ENCODE assay signal across 28 cellular contexts in genomic region chr11:128098840-128099239, GRCh38.
DNase-seq lines count a peak whose midpoint lies in the region; ATAC-seq and TF ChIP-seq lines count a peak whose summit lies in the region.
"Had no signal": no experiment of that assay in that cellular context is flagged by ENCODE, and none has a peak within 500 bp of the region (broad histone marks: within the 10 kb centered on the region; RNA-seq: fewer than 3 reads in every experiment).

No MANE protein-coding gene starts in this region.

- H3K4me1 Mint-ChIP-seq in activated CD8-positive, alpha-beta T cell treated with anti-CD3 and anti-CD28 coated beads for 36 hours (ENCODE audit: low read depth): peaks cover 23% of the 10 kb centered on the region
- no peaks in the 10 kb centered on the region for H3K4me1 Mint-ChIP-seq in activated CD8-positive, alpha-beta T cell treated with anti-CD3 and anti-CD28 coated beads, Interleukin-2, amount 10 ng/mL, durations not matched to agents 7 days and 5 days (ENCODE audit: low read depth)
- peaks cover 7 to 9% of the 10 kb centered on the region in 2 experiments for H3K4me1 Mint-ChIP-seq in H9
- H3K4me1 Mint-ChIP-seq: IgD-negative memory B cell, T-helper 17 cell had no signal

- H3K23ac ChIP-seq in H9 (ENCODE audit: insufficient read length, low read depth, low read length): no peak overlapping the region
- no peak overlapping the region for H3K23ac ChIP-seq in trophoblast cell (ENCODE audit: low read length)

- H2BK15ac ChIP-seq in H9 (ENCODE audit: low read depth, low read length): no peak overlapping the region

- no peaks in the 10 kb centered on the region for H4K20me1 ChIP-seq in H9 (ENCODE audit: control insufficient read depth, insufficient read depth, insufficient read length)

- no peaks in the 10 kb centered on the region for H3K27me3 ChIP-seq in H9 (ENCODE audit: insufficient read depth, low read length)
- H3K27me3 ChIP-seq in WERI-Rb-1 (ENCODE audit: insufficient read depth, low read depth, severe bottlenecking): no peaks in the 10 kb centered on the region
- H3K27me3 ChIP-seq in trophoblast cell (ENCODE audit: insufficient read depth, low read length): no peaks in the 10 kb centered on the region
- H3K27me3 ChIP-seq: BE2C, sigmoid colon had no signal

- no peak overlapping the region for H3K4me3 Mint-ChIP-seq in activated CD8-positive, alpha-beta T cell treated with anti-CD3 and anti-CD28 coated beads for 36 hours
- no peak overlapping the region for H3K4me3 Mint-ChIP-seq in activated CD8-positive, alpha-beta T cell treated with anti-CD3 and anti-CD28 coated beads, Interleukin-2, amount 10 ng/mL, durations not matched to agents 7 days and 5 days
- no peak overlapping the region for H3K4me3 Mint-ChIP-seq in H9
- H3K4me3 Mint-ChIP-seq: activated T-cell treated with anti-CD3 and anti-CD28 coated beads, Interleukin-2, amount 50 U/mL, for 72 hours; CD8-positive, alpha-beta memory T cell; IgD-negative memory B cell; natural killer cell treated with Interleukin-12 subunit alpha and Interleukin-12 subunit beta and Interleukin-15 and Interleukin-18, amount 100 ng/mL, for 72 hours; stimulated activated effector memory CD8-positive, alpha-beta T cell treated with anti-CD3 and anti-CD28 coated beads, Interleukin-12 subunit alpha, Interleukin-12 subunit beta, amount 100 ng/mL, for 72 hours; T-helper 17 cell had no signal

- no peak overlapping the region for H2BK120ac ChIP-seq in H9 (ENCODE audit: low read depth, low read length, poor library complexity, severe bottlenecking)
- no peak overlapping the region for H2BK120ac ChIP-seq in trophoblast cell (ENCODE audit: insufficient read depth, low read length, poor library complexity)

- no peak overlapping the region for H3K4ac ChIP-seq in H9 (ENCODE audit: low read depth, low read length)
- H3K4ac ChIP-seq in trophoblast cell (ENCODE audit: low read depth, low read length): no peak overlapping the region

- DNase-seq in activated CD8-positive, alpha-beta T cell treated with anti-CD3 and anti-CD28 coated beads for 36 hours: peak; percentile 24
- DNase-seq in activated CD8-positive, alpha-beta T cell treated with anti-CD3 and anti-CD28 coated beads, Interleukin-2, amount 10 ng/mL, durations not matched to agents 7 days and 5 days: no peak
- DNase-seq in H9 (no peak), WERI-Rb-1 (peak; percentile 40), trophoblast cell (no peak), substantia nigra (lab: John Stamatoyannopoulos, UW) (no peak), SW480 (ENCODE audit: low spot score) (no peak)
- DNase-seq: ACHN; activated T-cell treated with anti-CD3 and anti-CD28 coated beads, Interleukin-2, amount 50 U/mL, for 72 hours; aorta; BE2C; CD8-positive, alpha-beta memory T cell; DMS 273 treated with DMSO at 0.1 percent for 48 hours; effector CD4-positive, alpha-beta T cell; left colon; NCI-H1092 treated with DMSO at 0.1 percent for 48 hours; NCI-H1694 treated with DMSO at 0.1 percent for 48 hours; NCI-H2171 treated with DMSO at 0.1 percent for 48 hours; NCI-H510A treated with DMSO at 0.1 percent for 48 hours; occipital lobe; PC-3; psoas muscle; sigmoid colon; T-helper 17 cell had no signal

- H2AFZ ChIP-seq in H9 (ENCODE audit: low read length): no peak overlapping the region
- H2AFZ ChIP-seq in trophoblast cell (ENCODE audit: insufficient read depth, low read length, poor library complexity): no peak overlapping the region

- H4K91ac ChIP-seq in H9 (ENCODE audit: insufficient read length, low read depth, low read length) (no peak overlapping the region), trophoblast cell (ENCODE audit: low read depth, low read length) (no peak overlapping the region)

- H2AK5ac ChIP-seq in H9 (ENCODE audit: insufficient read length, low read length) (no peak overlapping the region), trophoblast cell (ENCODE audit: low read length) (no peak overlapping the region)

- H3K9ac ChIP-seq in H9 (ENCODE audit: extremely low read depth, insufficient read length, low read length) (no peak overlapping the region), trophoblast cell (ENCODE audit: low read length) (peak overlapping the region; percentile 53)

- H3K18ac ChIP-seq in H9 (ENCODE audit: insufficient read length, low read depth, low read length) (no peak overlapping the region), trophoblast cell (ENCODE audit: low read length) (no peak overlapping the region)

- POLR2A ChIA-PET in activated CD8-positive, alpha-beta T cell treated with anti-CD3 and anti-CD28 coated beads for 36 hours (lab: Charles Lee): no interaction called here
- POLR2A ChIA-PET in activated CD8-positive, alpha-beta T cell treated with anti-CD3 and anti-CD28 coated beads, Interleukin-2, amount 10 ng/mL, durations not matched to agents 7 days and 5 days (lab: Charles Lee): no interaction called here

- H4K12ac ChIP-seq in trophoblast cell (ENCODE audit: low read depth, low read length): no peak overlapping the region

- intact Hi-C loops in activated CD8-positive, alpha-beta T cell treated with anti-CD3 and anti-CD28 coated beads for 36 hours (cut with micrococcal nuclease): no loop called here

- CTCF ChIA-PET in activated CD8-positive, alpha-beta T cell treated with anti-CD3 and anti-CD28 coated beads for 36 hours (lab: Charles Lee): no interaction called here
- CTCF ChIA-PET in activated CD8-positive, alpha-beta T cell treated with anti-CD3 and anti-CD28 coated beads, Interleukin-2, amount 10 ng/mL, durations not matched to agents 7 days and 5 days (lab: Charles Lee): no interaction called here

- H2BK5ac ChIP-seq in H9 (ENCODE audit: insufficient read length, low read length): no peak overlapping the region
- H2BK5ac ChIP-seq in trophoblast cell (ENCODE audit: low read depth, low read length, poor library complexity): no peak overlapping the region

- H3K4me3 ChIP-seq in WERI-Rb-1 (ENCODE audit: low read depth, low read length) (no peak overlapping the region), trophoblast cell (ENCODE audit: low read depth, low read length) (no peak overlapping the region)
- H3K4me3 ChIP-seq: psoas muscle, sigmoid colon had no signal

- H3K36me3 Mint-ChIP-seq in activated CD8-positive, alpha-beta T cell treated with anti-CD3 and anti-CD28 coated beads for 36 hours (ENCODE audit: low read depth): peaks cover 1% of the 10 kb centered on the region
- no peaks in the 10 kb centered on the region for H3K36me3 Mint-ChIP-seq in activated CD8-positive, alpha-beta T cell treated with anti-CD3 and anti-CD28 coated beads, Interleukin-2, amount 10 ng/mL, durations not matched to agents 7 days and 5 days (ENCODE audit: low read depth)
- no peaks in the 10 kb centered on the region for H3K36me3 Mint-ChIP-seq in H9 (ENCODE audit: insufficient read depth in 1 of 3, low read depth in 3 of 3)
- H3K36me3 Mint-ChIP-seq: IgD-negative memory B cell; natural killer cell treated with Interleukin-12 subunit alpha and Interleukin-12 subunit beta and Interleukin-15 and Interleukin-18, amount 100 ng/mL, for 72 hours; stimulated activated effector memory CD8-positive, alpha-beta T cell treated with anti-CD3 and anti-CD28 coated beads, Interleukin-12 subunit alpha, Interleukin-12 subunit beta, amount 100 ng/mL, for 72 hours had no signal

- H3K79me1 ChIP-seq in H9 (ENCODE audit: insufficient read depth, low read depth, low read length, poor library complexity, severe bottlenecking) (no peaks in the 10 kb centered on the region), trophoblast cell (ENCODE audit: low read length) (no peaks in the 10 kb centered on the region)

- H4K5ac ChIP-seq in H9 (ENCODE audit: insufficient read length, low read depth, low read length): no peak overlapping the region

- H3K27ac Mint-ChIP-seq in activated CD8-positive, alpha-beta T cell treated with anti-CD3 and anti-CD28 coated beads for 36 hours: peak overlapping the region; percentile 55
- H3K27ac Mint-ChIP-seq in activated CD8-positive, alpha-beta T cell treated with anti-CD3 and anti-CD28 coated beads, Interleukin-2, amount 10 ng/mL, durations not matched to agents 7 days and 5 days: no peak overlapping the region
- H3K27ac Mint-ChIP-seq in H9: peak overlapping the region; percentile 69 to 92 (median 78); a peak in 4 of 7 replicates
- H3K27ac Mint-ChIP-seq: activated T-cell treated with anti-CD3 and anti-CD28 coated beads, Interleukin-2, amount 50 U/mL, for 72 hours; CD8-positive, alpha-beta memory T cell; IgD-negative memory B cell; natural killer cell treated with Interleukin-12 subunit alpha and Interleukin-12 subunit beta and Interleukin-15 and Interleukin-18, amount 100 ng/mL, for 72 hours; stimulated activated effector memory CD8-positive, alpha-beta T cell treated with anti-CD3 and anti-CD28 coated beads, Interleukin-12 subunit alpha, Interleukin-12 subunit beta, amount 100 ng/mL, for 72 hours; T-helper 17 cell had no signal

- ATAC-seq in activated CD8-positive, alpha-beta T cell treated with anti-CD3 and anti-CD28 coated beads for 36 hours: peak; percentile 49
- ATAC-seq in activated CD8-positive, alpha-beta T cell treated with anti-CD3 and anti-CD28 coated beads, Interleukin-2, amount 10 ng/mL, durations not matched to agents 7 days and 5 days: no peak
- ATAC-seq: activated T-cell treated with anti-CD3 and anti-CD28 coated beads, Interleukin-2, amount 50 U/mL, for 72 hours; left colon; natural killer cell treated with Interleukin-12 subunit alpha and Interleukin-12 subunit beta and Interleukin-15 and Interleukin-18, amount 100 ng/mL, for 72 hours; PC-3; psoas muscle; stimulated activated effector memory CD8-positive, alpha-beta T cell treated with anti-CD3 and anti-CD28 coated beads, Interleukin-12 subunit alpha, Interleukin-12 subunit beta, amount 100 ng/mL, for 72 hours; T-helper 17 cell had no signal

- no peak overlapping the region for H3K14ac ChIP-seq in H9 (ENCODE audit: insufficient read depth, low read length)
- no peak overlapping the region for H3K14ac ChIP-seq in trophoblast cell (ENCODE audit: low read length)

- WGBS in H9 (ENCODE audit: extremely low coverage, insufficient read length, low lambda C conversion rate): no CpG with 5 or more reads among the region's 1 CpG
- WGBS in trophoblast cell (ENCODE audit: extremely low coverage, insufficient coverage, insufficient read length): no CpG with 5 or more reads among the region's 1 CpG

- H3K9me3 ChIP-seq in H9 (ENCODE audit: control insufficient read depth, low read depth, low read length) (no peaks in the 10 kb centered on the region), WERI-Rb-1 (ENCODE audit: severe bottlenecking) (no peaks in the 10 kb centered on the region), trophoblast cell (ENCODE audit: insufficient read depth, low read depth, low read length) (no peaks in the 10 kb centered on the region)
- H3K9me3 ChIP-seq: BE2C, psoas muscle, sigmoid colon had no signal

- H4K8ac ChIP-seq in H9 (replicated peaks; ENCODE audit: insufficient read length, low read depth, low read length) (no peak overlapping the region), trophoblast cell (ENCODE audit: low read depth, low read length) (no peak overlapping the region)

- H3T11ph ChIP-seq in H9 (ENCODE audit: low read length): no peak overlapping the region

- H3K27ac ChIP-seq in H9 (ENCODE audit: insufficient read length, low read depth, low read length) (no peak overlapping the region), WERI-Rb-1 (no peak overlapping the region), trophoblast cell (ENCODE audit: low read depth, low read length) (no peak overlapping the region), substantia nigra (ENCODE audit: low read depth, low read length, poor library complexity, severe bottlenecking) (no peak overlapping the region)
- H3K27ac ChIP-seq: epithelial cell of prostate, psoas muscle, sigmoid colon had no signal

- H3K4me1 ChIP-seq in H9 (ENCODE audit: insufficient read depth, low read length) (no peaks in the 10 kb centered on the region; the same call in 1 of the 2 replicates), trophoblast cell (ENCODE audit: control insufficient read depth in 1 of 2, insufficient read depth in 2 of 2, low read length in 2 of 2) (no peaks in the 10 kb centered on the region)
- H3K4me1 ChIP-seq: BE2C, psoas muscle, sigmoid colon had no signal

- no peaks in the 10 kb centered on the region for H3K36me3 ChIP-seq in WERI-Rb-1
- no peaks in the 10 kb centered on the region for H3K36me3 ChIP-seq in trophoblast cell (ENCODE audit: control insufficient read depth in 1 of 2, insufficient read depth in 2 of 2, low read length in 2 of 2)
- H3K36me3 ChIP-seq: BE2C, sigmoid colon had no signal

- no peaks in the 10 kb centered on the region for H3K23me2 ChIP-seq in H9 (ENCODE audit: insufficient read length, low read depth, low read length, poor library complexity, severe bottlenecking)

- H2BK12ac ChIP-seq in H9 (ENCODE audit: insufficient read length, low read depth, low read length): no peak overlapping the region
- no peak overlapping the region for H2BK12ac ChIP-seq in trophoblast cell (ENCODE audit: low read length)

- H3K4me2 ChIP-seq in H9 (ENCODE audit: insufficient read depth, insufficient read length, low read length): no peak overlapping the region
- no peak overlapping the region for H3K4me2 ChIP-seq in trophoblast cell (ENCODE audit: low read length)

- peaks cover 6% of the 10 kb centered on the region for H3K9me3 Mint-ChIP-seq in activated CD8-positive, alpha-beta T cell treated with anti-CD3 and anti-CD28 coated beads for 36 hours
- no peaks in the 10 kb centered on the region for H3K9me3 Mint-ChIP-seq in activated CD8-positive, alpha-beta T cell treated with anti-CD3 and anti-CD28 coated beads, Interleukin-2, amount 10 ng/mL, durations not matched to agents 7 days and 5 days (ENCODE audit: insufficient read depth)
- H3K9me3 Mint-ChIP-seq in H9: no peaks in the 10 kb centered on the region
- H3K9me3 Mint-ChIP-seq: CD8-positive, alpha-beta memory T cell; natural killer cell treated with Interleukin-12 subunit alpha and Interleukin-12 subunit beta and Interleukin-15 and Interleukin-18, amount 100 ng/mL, for 72 hours; stimulated activated effector memory CD8-positive, alpha-beta T cell treated with anti-CD3 and anti-CD28 coated beads, Interleukin-12 subunit alpha, Interleukin-12 subunit beta, amount 100 ng/mL, for 72 hours had no signal

- H2BK20ac ChIP-seq in H9 (ENCODE audit: low read depth, low read length, poor library complexity, severe bottlenecking): no peak overlapping the region

- H3K27me3 Mint-ChIP-seq in activated CD8-positive, alpha-beta T cell treated with anti-CD3 and anti-CD28 coated beads for 36 hours: peaks cover 2% of the 10 kb centered on the region
- peaks cover 4% of the 10 kb centered on the region for H3K27me3 Mint-ChIP-seq in activated CD8-positive, alpha-beta T cell treated with anti-CD3 and anti-CD28 coated beads, Interleukin-2, amount 10 ng/mL, durations not matched to agents 7 days and 5 days (ENCODE audit: low read depth)
- no peaks in the 10 kb centered on the region; the same call in 1 of the 2 replicates for H3K27me3 Mint-ChIP-seq in H9 (ENCODE audit: low read depth)

- H3K79me2 ChIP-seq in H9 (ENCODE audit: insufficient read depth, low read length) (no peaks in the 10 kb centered on the region), trophoblast cell (ENCODE audit: control insufficient read depth, insufficient read depth, low read length, poor library complexity) (no peaks in the 10 kb centered on the region)

- no peak for TF ChIP-seq CTCF in activated CD8-positive, alpha-beta T cell treated with anti-CD3 and anti-CD28 coated beads for 36 hours (IDR thresholded peaks at IDR 0.05)
- TF ChIP-seq CTCF in H9 (conservative IDR thresholded peaks at IDR 0.05) (no peak), WERI-Rb-1 (IDR thresholded peaks at IDR 0.05; ENCODE audit: low read depth, low read length) (no peak)

- H3K56ac ChIP-seq in H9 (ENCODE audit: insufficient read length, low read depth, low read length): no peak overlapping the region

Comparison
In these comparisons a context has a peak if more than half of its experiments do, and no peak if none do; other contexts are left out.
1. DNase-seq: peak in activated CD8-positive, alpha-beta T cell treated with anti-CD3 and anti-CD28 coated beads for 36 hours (single experiment) and WERI-Rb-1 (single experiment); none in activated CD8-positive, alpha-beta T cell treated with anti-CD3 and anti-CD28 coated beads, Interleukin-2, amount 10 ng/mL, durations not matched to agents 7 days and 5 days (single experiment), H9 (single experiment), trophoblast cell (0 of 2), substantia nigra (0 of 49) and SW480 (single experiment).